ENCODE assay signal across 8 cellular contexts in genomic region chr5:146877783-146878470, GRCh38. TPM values are rescaled to one million over a fixed set of nuclear protein-coding genes. Genes with fewer than 3 reads are reported as not detected.
DNase-seq lines count a peak whose midpoint lies in the region; ATAC-seq and TF ChIP-seq lines count a peak whose summit lies in the region.

No MANE protein-coding gene starts in this region.

- peaks cover 4% of the 10 kb centered on the region for H3K4me1 ChIP-seq in A673 (ENCODE audit: insufficient read depth, low read length, poor library complexity, severe bottlenecking)
- peaks cover 0 to 9% of the 10 kb centered on the region in 2 experiments; a peak in 3 of 4 replicates for H3K4me1 ChIP-seq in SK-N-SH (ENCODE audit: control insufficient read depth in 1 of 2, insufficient read depth in 2 of 2, low read depth in 1 of 2, low read length in 1 of 2)

- TF ChIP-seq EP300 in SK-N-SH (IDR thresholded peaks at IDR 0.05; ENCODE audit: borderline replicate concordance in 1 of 2, low read depth in 1 of 2, low read length in 1 of 2): no peak

- CTCF ChIA-PET in A673 (lab: Charles Lee): no interaction called here
- CTCF ChIA-PET in SK-N-SH (lab: Yijun Ruan, JAX): interaction anchor here (0.5 to 2.0 kb wide), 10 partner anchors 47 to 336 kb away, joined by 3 to 12 read pairs (median 3); no protein-coding TSS in a partner anchor

- no peaks in the 10 kb centered on the region for H3K9me2 ChIP-seq in SK-N-SH

- peak; percentile 9 for DNase-seq in A673 (ENCODE audit: low spot score)
- peak; percentile 79 for DNase-seq in SK-N-SH
- DNase-seq in central memory CD4-positive, alpha-beta T cell: peak; percentile 11
- DNase-seq in kidney tubule cell (ENCODE audit: low spot score): peak; percentile 25
- DNase-seq in stimulated activated CD4-positive, alpha-beta T cell treated with anti-CD3 and anti-CD28 coated beads, Interleukin-2, amount 100 ng/mL, for 48 hours: peak; percentile 5 to 9
- DNase-seq in NCI-H187 treated with DMSO at 0.1 percent for 48 hours (lab: John Stamatoyannopoulos, UW): no peak
- no peak for DNase-seq in dermis blood vessel endothelial cell

- peak; percentile 19 for ATAC-seq in GM19372 (IDR thresholded peaks at IDR 0.05; ENCODE audit: low read depth, unreplicated experiment)

- peak overlapping the region; percentile 36 for H3K4me3 ChIP-seq in A673 (ENCODE audit: low read depth, low read length, poor library complexity, severe bottlenecking)
- H3K4me3 ChIP-seq in SK-N-SH (ENCODE audit: low read depth in 2 of 2, low read length in 1 of 2): peak overlapping the region; percentile 78 to 88

- TF ChIP-seq CTCF in A673 (conservative IDR thresholded peaks at IDR 0.05; ENCODE audit: low read depth, low read length) (no peak), SK-N-SH (IDR thresholded peaks at IDR 0.05) (no peak)

- intact Hi-C loops in A673 (cut with micrococcal nuclease; ENCODE audit: unreplicated experiment): no loop called here

- no peak for TF ChIP-seq RAD21 in SK-N-SH (IDR thresholded peaks at IDR 0.05; ENCODE audit: low read length)

- H3K36me3 ChIP-seq in A673 (ENCODE audit: insufficient read depth, low read length, poor library complexity, severe bottlenecking) (no peaks in the 10 kb centered on the region), SK-N-SH (replicated peaks in 1 of 2; ENCODE audit: control insufficient read depth in 1 of 2, insufficient read depth in 2 of 2, low read length in 1 of 2) (no peaks in the 10 kb centered on the region)

- H3K27me3 ChIP-seq in A673 (replicated peaks; ENCODE audit: insufficient read depth, low read depth, low read length, poor library complexity) (peaks cover 76% of the 10 kb centered on the region), SK-N-SH (ENCODE audit: insufficient read depth) (no peaks in the 10 kb centered on the region)

- H4K20me1 ChIP-seq in SK-N-SH (ENCODE audit: insufficient read depth): no peaks in the 10 kb centered on the region; the same call in 1 of the 2 replicates

- peaks cover 10% of the 10 kb centered on the region for H3F3A ChIP-seq in SK-N-SH (replicated peaks; ENCODE audit: insufficient read depth)

- peak overlapping the region; percentile 94 for H3K4me2 ChIP-seq in SK-N-SH

- H2AFZ ChIP-seq in SK-N-SH (ENCODE audit: low read depth): peak overlapping the region; percentile 81

- WGBS in SK-N-SH (ENCODE audit: low lambda C conversion rate): 2% methylated on average over 27 of the region's 58 CpGs

- no peaks in the 10 kb centered on the region for H3K9me3 ChIP-seq in A673 (ENCODE audit: low read depth, low read length, poor library complexity, severe bottlenecking)
- no peaks in the 10 kb centered on the region for H3K9me3 ChIP-seq in SK-N-SH

- H3K27ac ChIP-seq in A673 (ENCODE audit: low read depth, low read length, poor library complexity, severe bottlenecking): no peak overlapping the region
- H3K27ac ChIP-seq in SK-N-SH (ENCODE audit: low read depth in 2 of 2, low read length in 1 of 2): peak overlapping the region in 1 of 2 experiments; percentile 64; a peak in 1 of 4 replicates

- peak overlapping the region; percentile 27; the same call in 1 of the 2 replicates for H3K9ac ChIP-seq in SK-N-SH

- H3K79me2 ChIP-seq in SK-N-SH (ENCODE audit: insufficient read depth): no peaks in the 10 kb centered on the region

- BruUV-seq in A673 (replicated peaks; lab: Mats Ljungman, UMichigan): no TSS peak

- POLR2A ChIA-PET in A673 (lab: Charles Lee; ENCODE audit: low non-redundant PET) (no interaction called here), SK-N-SH (lab: Yijun Ruan, JAX) (interaction anchor here (0.9 to 1.7 kb wide), 2 partner anchors 230 to 335 kb away, joined by 3 to 6 read pairs; no protein-coding TSS in a partner anchor)

TF ChIP-seq in SK-N-SH, 30 proteins besides CTCF, POLR2A, EP300 and RAD21:
- TF ChIP-seq TAF1 (IDR thresholded peaks at IDR 0.05; ENCODE audit: borderline replicate concordance, low read depth, low read length) (0 out of 2 replicates have a peak, but pooled peaks have one; percentile 10), EZH2phosphoT487 (IDR thresholded peaks at IDR 0.05; ENCODE audit: borderline replicate concordance, low read depth) (no peak), FOXJ3 (CRISPR knock-in tag; IDR thresholded peaks at IDR 0.05) (peak; percentile 2; the same call in 1 of the 2 replicates), GATA2 (CRISPR knock-in tag; IDR thresholded peaks at IDR 0.05) (0 out of 2 replicates have a peak, but pooled peaks have one; percentile 13)

RNA-seq across cellular contexts. Expression of gene PPP2R2B, which starts 0.6 kb away (rescaled TPM):
- total RNA-seq in A673 (2021) (not detected in 2 replicates), dermis blood vessel endothelial cell (not detected in 2 replicates)
- polyA plus RNA-seq in SK-N-SH (2012; rRNA removed): 11.4 and 11.9 TPM in 2 replicates
- 13.4 and 13.7 TPM in 2 replicates for polyA plus RNA-seq in SK-N-SH (2012; cell fraction: cytosol; rRNA removed)
- 5.4 and 8.3 TPM in 2 replicates for polyA plus RNA-seq in SK-N-SH (2012; cell fraction: nucleus; rRNA removed)

Comparison
In these comparisons a context has a peak if more than half of its experiments do, and no peak if none do; other contexts are left out.
1. DNase-seq: peak in A673 (single experiment), SK-N-SH (single experiment), central memory CD4-positive, alpha-beta T cell (single experiment), kidney tubule cell (single experiment) and stimulated activated CD4-positive, alpha-beta T cell treated with anti-CD3 and anti-CD28 coated beads, Interleukin-2, amount 100 ng/mL, for 48 hours (2 of 2); none in NCI-H187 treated with DMSO at 0.1 percent for 48 hours (single experiment) and dermis blood vessel endothelial cell (single experiment).